ENCODE assay signal across 13 cellular contexts in genomic region chr2:33230877-33231276, GRCh38.
"Had no signal": no experiment of that assay in that cellular context is flagged by ENCODE, and none has a peak within 500 bp of the region (broad histone marks: within the 10 kb centered on the region; RNA-seq: fewer than 3 reads in every experiment).

No MANE protein-coding gene starts in this region.

- H3K4me3 ChIP-seq: cardiac muscle cell, heart left ventricle, right atrium auricular region, smooth muscle cell, upper lobe of left lung had no signal

- ATAC-seq: activated T-cell treated with anti-CD3 and anti-CD28 coated beads, Interleukin-2, amount 50 U/mL, for 4 hours; heart left ventricle; naive thymus-derived CD4-positive, alpha-beta T cell; stimulated activated naive B cell treated with anti-CD40 and anti-IgM and Interleukin-4, amounts not matched to agents 10 μg/mL and 1 μg/mL and 100 μg/mL, for 72 hours had no signal

- H3K36me3 ChIP-seq: neutrophil, upper lobe of left lung had no signal

- H3K4me2 ChIP-seq: smooth muscle cell had no signal

- DNase-seq: activated CD4-positive, alpha-beta memory T cell treated with anti-CD3 and anti-CD28 coated beads for 36 hours; activated CD4-positive, alpha-beta T cell treated with anti-CD3 and anti-CD28 coated beads for 1 hour; activated gamma-delta T cell treated with Interleukin-2 at 50 U/mL for 16 hours; activated naive CD8-positive, alpha-beta T cell treated with anti-CD3 and anti-CD28 coated beads for 36 hours; activated T-cell treated with anti-CD3 and anti-CD28 coated beads, Interleukin-2, amount 50 U/mL, for 4 hours; heart left ventricle; naive thymus-derived CD4-positive, alpha-beta T cell; stimulated activated naive B cell treated with anti-CD40 and anti-IgM and Interleukin-4, amounts not matched to agents 10 μg/mL and 1 μg/mL and 100 μg/mL, for 72 hours; upper lobe of left lung had no signal

- H3K27ac ChIP-seq: cardiac muscle cell, heart left ventricle, neutrophil, right atrium auricular region, upper lobe of left lung had no signal

- H3K4me1 ChIP-seq: right atrium auricular region, upper lobe of left lung had no signal

- H3K27me3 ChIP-seq: cardiac muscle cell, heart left ventricle, neutrophil, right atrium auricular region, upper lobe of left lung had no signal

- H3K9me3 ChIP-seq: heart left ventricle, neutrophil, right atrium auricular region, upper lobe of left lung had no signal
